In genomic region chr20:50165687-50166554, GRCh38 we compare ENCODE assay signal across 1 cellular context.
A peak's percentile ranks its signal among the peaks of the same experiment; 100 is the strongest.
TF ChIP-seq lines count a peak whose summit lies in the region.

No MANE protein-coding gene starts in this region.

TF ChIP-seq in HepG2, 621 proteins besides CTCF, POLR2A, EP300 and RAD21 (continued from another document and continues in another):
- peak; percentile 98 for TF ChIP-seq TIGD3 (CRISPR knock-in tag; IDR thresholded peaks at IDR 0.05; ENCODE audit: borderline replicate concordance)
- peak; percentile 93 for TF ChIP-seq MAX (IDR thresholded peaks at IDR 0.05)
- no peak; the same call in 1 of the 2 replicates for TF ChIP-seq ZBTB38 (CRISPR knock-in tag; IDR thresholded peaks at IDR 0.05)
- TF ChIP-seq ZNF784 (CRISPR knock-in tag; IDR thresholded peaks at IDR 0.05; ENCODE audit: borderline replicate concordance): peak; percentile 96
- peak; percentile 100 for TF ChIP-seq ASH2L (IDR thresholded peaks at IDR 0.05; ENCODE audit: insufficient read length, low read depth, low read length)
- TF ChIP-seq ZNF275 (CRISPR knock-in tag; IDR thresholded peaks at IDR 0.05; ENCODE audit: borderline replicate concordance): peak; percentile 97
- no peak for TF ChIP-seq SUZ12 (IDR thresholded peaks at IDR 0.05; ENCODE audit: low read depth, low read length)
- peak; percentile 83 for TF ChIP-seq ZNF333 (CRISPR knock-in tag; IDR thresholded peaks at IDR 0.05; ENCODE audit: borderline replicate concordance)
- peak; percentile 90 for TF ChIP-seq ZNF609 (CRISPR knock-in tag; IDR thresholded peaks at IDR 0.05; ENCODE audit: borderline replicate concordance)
- peak; percentile 73; the same call in 1 of the 2 replicates for TF ChIP-seq GTF2F1 (IDR thresholded peaks at IDR 0.05; ENCODE audit: low read length)
- peak; percentile 82; the same call in 1 of the 2 replicates for TF ChIP-seq ZMYM2 (CRISPR knock-in tag; IDR thresholded peaks at IDR 0.05)
- TF ChIP-seq ZNF614 (CRISPR knock-in tag; IDR thresholded peaks at IDR 0.05; ENCODE audit: borderline replicate concordance): peak; percentile 98
- no peak for TF ChIP-seq ZNF10 (CRISPR knock-in tag; IDR thresholded peaks at IDR 0.05; ENCODE audit: borderline replicate concordance, low read depth)
- peak; percentile 79; the same call in 1 of the 2 replicates for TF ChIP-seq ZNF619 (CRISPR knock-in tag; IDR thresholded peaks at IDR 0.05)
- no peak for TF ChIP-seq ZBTB40 (IDR thresholded peaks at IDR 0.05)
- TF ChIP-seq ZBTB40 (CRISPR knock-in tag; IDR thresholded peaks at IDR 0.05): peak; percentile 69
- TF ChIP-seq ZNF292 (CRISPR knock-in tag; IDR thresholded peaks at IDR 0.05; ENCODE audit: borderline replicate concordance, low read depth): peak; percentile 99
- TF ChIP-seq ZNF234 (CRISPR knock-in tag; conservative IDR thresholded peaks at IDR 0.05): no peak
- peak; percentile 76 for TF ChIP-seq BHLHE40 (IDR thresholded peaks at IDR 0.05; ENCODE audit: low read length)
- peak; percentile 87 for TF ChIP-seq ATF7-NPFF (CRISPR knock-in tag; IDR thresholded peaks at IDR 0.05; ENCODE audit: low read depth)
- TF ChIP-seq IKZF4 (CRISPR knock-in tag; IDR thresholded peaks at IDR 0.05; ENCODE audit: borderline replicate concordance, low read depth, not compliant biosample characterization): peak; percentile 92
- no peak for TF ChIP-seq DZIP1 (CRISPR knock-in tag; IDR thresholded peaks at IDR 0.05)
- peak; percentile 99 for TF ChIP-seq FOSL2 (CRISPR knock-in tag; IDR thresholded peaks at IDR 0.05)
- peak; percentile 44 for TF ChIP-seq SRSF1 (optimal IDR thresholded peaks at IDR 0.05; ENCODE audit: low read depth, low read length)
- peak; percentile 59 for TF ChIP-seq HOXA5 (CRISPR knock-in tag; IDR thresholded peaks at IDR 0.05)
- peak; percentile 99 for TF ChIP-seq HIVEP1 (CRISPR knock-in tag; IDR thresholded peaks at IDR 0.05)
- TF ChIP-seq ZFP91 (CRISPR knock-in tag; IDR thresholded peaks at IDR 0.05; ENCODE audit: borderline replicate concordance): peak; percentile 96; the same call in 1 of the 2 replicates
- peak; percentile 94; the same call in 1 of the 2 replicates for TF ChIP-seq YEATS4 (CRISPR knock-in tag; IDR thresholded peaks at IDR 0.05; ENCODE audit: borderline replicate concordance)
- no peak for TF ChIP-seq YY1 (IDR thresholded peaks at IDR 0.05; ENCODE audit: insufficient read depth, insufficient replicate concordance, low read depth, low read length)
- TF ChIP-seq ZBTB39 (CRISPR knock-in tag; IDR thresholded peaks at IDR 0.05): peak; percentile 87
